In the genomic region with DNA sequence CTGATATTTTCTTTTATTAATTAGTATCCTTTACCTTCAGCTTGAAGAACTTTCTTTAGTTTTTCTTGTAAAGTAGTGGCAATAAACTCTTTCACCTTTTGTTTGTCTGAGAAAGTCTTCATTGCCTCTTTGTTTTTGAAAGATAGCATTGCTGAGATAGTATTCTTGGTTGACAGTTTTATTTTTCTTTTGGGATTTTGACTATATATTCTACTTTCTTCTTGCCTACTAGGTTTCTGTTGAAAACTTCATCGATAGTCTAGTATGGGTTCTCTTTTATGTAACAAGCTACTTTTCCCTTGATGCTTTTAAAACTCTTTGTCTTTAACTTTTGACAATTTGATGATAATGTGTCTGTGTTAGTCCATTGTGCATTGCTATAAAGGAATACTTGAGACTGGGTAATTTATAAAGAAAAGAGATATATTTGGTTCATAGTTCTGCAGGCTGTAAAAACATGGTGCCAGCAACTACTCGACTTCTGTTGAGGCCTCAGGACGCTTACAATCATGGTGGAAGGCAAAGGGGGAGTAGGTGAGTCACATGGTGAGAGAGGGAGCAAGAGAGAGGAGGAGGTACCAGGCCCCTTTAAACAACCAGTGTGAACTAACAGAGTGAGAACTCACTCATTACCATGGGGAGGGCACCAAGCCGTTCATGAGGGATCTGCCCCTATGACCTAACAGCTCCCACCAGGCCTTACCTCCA, we compare ENCODE assay signal across 20 cellular contexts. TPM values are rescaled to one million over a fixed set of nuclear protein-coding genes. Genes with fewer than 3 reads are reported as not detected.
A peak's percentile ranks its signal among the peaks of the same experiment; 100 is the strongest.
DNase-seq lines count a peak whose midpoint lies in the region; ATAC-seq, FAIRE-seq and TF ChIP-seq lines count a peak whose summit lies in the region.
"Had no signal": no experiment of that assay in that cellular context is flagged by ENCODE, and none has a peak within 500 bp of the region (broad histone marks: within the 10 kb centered on the region; RNA-seq: fewer than 3 reads in every experiment).

No MANE protein-coding gene starts in this region.

- H4K20me1 ChIP-seq in K562 (replicated peaks; ENCODE audit: control insufficient read depth, insufficient read depth, low read length): no peaks in the 10 kb centered on the region

- ATAC-seq in K562 (no peak), pancreas (no peak)

- H3K27ac ChIP-seq in HEK293 (ENCODE audit: extremely low read depth, low read depth, low read length) (no peak overlapping the region), K562 (ENCODE audit: extremely low read depth, low read depth, low read length) (no peak overlapping the region), iPS-20b (ENCODE audit: low read length) (no peak overlapping the region), pancreas (no peak overlapping the region)
- H3K27ac ChIP-seq: HL-60 had no signal

- TF ChIP-seq CTCF in D721Med (IDR thresholded peaks at IDR 0.05; ENCODE audit: insufficient read depth, missing control alignments): no peak
- no peak for TF ChIP-seq CTCF in HEK293 (tag by site-specific recombination; IDR thresholded peaks at IDR 0.05)
- TF ChIP-seq CTCF in K562 (IDR thresholded peaks at IDR 0.05 in 2 of 3, conservative IDR thresholded peaks at IDR 0.05 in 1 of 3; ENCODE audit: insufficient read depth in 2 of 3, low read depth in 1 of 3, low read length in 3 of 3): no peak
- no peak for TF ChIP-seq CTCF in pancreas (IDR thresholded peaks at IDR 0.05)

- no peak overlapping the region for H3K9ac ChIP-seq in K562 (ENCODE audit: insufficient read depth in 1 of 2, low read depth in 2 of 2, low read length in 2 of 2)
- no peak overlapping the region for H3K9ac ChIP-seq in iPS-20b (ENCODE audit: low read depth, low read length)

- POLR2A ChIA-PET in HEK293 (lab: Yijun Ruan, JAX): no interaction called here
- POLR2A ChIA-PET in K562 (lab: Yijun Ruan, JAX): no interaction called here

- no peak for TF ChIP-seq EP300 in K562 (IDR thresholded peaks at IDR 0.05; ENCODE audit: low read length)

- no peak overlapping the region for H3K4me3 ChIP-seq in HEK293 (ENCODE audit: low read depth, low read length)
- no peak overlapping the region for H3K4me3 ChIP-seq in K562
- H3K4me3 ChIP-seq in iPS-20b (ENCODE audit: low read length): 0 out of 2 replicates have a peak overlapping the region, but pooled peaks have one; percentile 6
- no peak overlapping the region for H3K4me3 ChIP-seq in pancreas
- H3K4me3 ChIP-seq: HAP-1 had no signal

- FAIRE-seq in D721Med (lab: Jason Lieb, UNC) (peak; percentile 35), K562 (lab: Jason Lieb, UNC) (no peak), pancreas (lab: Jason Lieb, UNC) (no peak)

- no peaks in the 10 kb centered on the region; the same call in 1 of the 3 replicates for H3K79me2 ChIP-seq in K562 (ENCODE audit: control insufficient read depth, insufficient read depth, low read length)

- H3K36me3 ChIP-seq in HEK293 (ENCODE audit: control insufficient read depth in 2 of 2, insufficient read depth in 1 of 2, low read length in 2 of 2): peaks cover 13 to 67% of the 10 kb centered on the region in 2 experiments; a peak in 2 of 3 replicates
- H3K36me3 ChIP-seq in K562 (ENCODE audit: control insufficient read depth, insufficient read depth, low read length): no peaks in the 10 kb centered on the region
- H3K36me3 ChIP-seq in iPS-20b (ENCODE audit: insufficient read depth, low read depth, low read length): peaks cover 64% of the 10 kb centered on the region
- no peaks in the 10 kb centered on the region for H3K36me3 ChIP-seq in pancreas
- H3K36me3 ChIP-seq: BE2C, HAP-1 had no signal

- no peak for TF ChIP-seq POLR2A in K562 (conservative IDR thresholded peaks at IDR 0.05)

- no peak overlapping the region for H2AFZ ChIP-seq in K562 (ENCODE audit: low read depth, low read length)

- DNase-seq in D721Med (ENCODE audit: insufficient read length, low spot score) (no peak), K562 (ENCODE audit: extremely low read depth in 1 of 4, low spot score in 3 of 4) (no peak), pancreas (no peak), pons (ENCODE audit: low spot score) (no peak)
- DNase-seq in activated T-cell treated with anti-CD3 and anti-CD28 coated beads, Interleukin-2, amount 50 U/mL, for 48 hours: no peak
- DNase-seq: BE2C; C1 segment of cervical spinal cord; CD4-positive, CD25-positive, alpha-beta regulatory T cell; CD8-positive, alpha-beta memory T cell; COR-L47; DMS153; DMS79; GDM1; HFFc6; IMR-90; KBM-7 had no signal

- H3K9me1 ChIP-seq in K562 (ENCODE audit: control insufficient read depth, insufficient read depth, low read length): no peaks in the 10 kb centered on the region

- in situ Hi-C loops in K562 (cut with MboI): no loop called here

- no peak overlapping the region for H3K4me2 ChIP-seq in K562 (ENCODE audit: insufficient read depth, low read length)

- no peak for TF ChIP-seq RAD21 in K562 (CRISPR knock-in tag; conservative IDR thresholded peaks at IDR 0.05 in 1 of 2, IDR thresholded peaks at IDR 0.05 in 1 of 2)

- intact Hi-C loops in K562 (cut with micrococcal nuclease): no loop called here
- intact Hi-C loops in pancreas (cut with DNase I): no loop called here

- CTCF ChIA-PET in HEK293 (lab: Yijun Ruan, JAX): interaction anchor here (1.0 kb wide), 1 partner anchor 14 kb away, joined by 3 read pairs; no protein-coding TSS in a partner anchor
- CTCF ChIA-PET in K562 (lab: Yijun Ruan, JAX; ENCODE audit: low intra/inter-chr PET ratio): no interaction called here

- H3K9me3 ChIP-seq in HEK293 (ENCODE audit: control insufficient read depth, insufficient read depth, low read depth, low read length) (no peaks in the 10 kb centered on the region), K562 (replicated peaks; ENCODE audit: control insufficient read depth, insufficient read depth, low read depth, low read length) (0 out of 2 replicates have a peak, but pooled peaks cover 6% of the 10 kb centered on the region), iPS-20b (ENCODE audit: insufficient read depth, low read depth, low read length) (peaks cover 62% of the 10 kb centered on the region), pancreas (no peaks in the 10 kb centered on the region)

- WGBS in K562 (ENCODE audit: insufficient coverage, low coverage, missing lambda C conversion rate): 51% methylated on average over 3 of the region's 4 CpGs
- 62 to 71% methylated on average over 4 of the region's 4 CpGs for WGBS in pancreas, 2 donors

- BruUV-seq in K562 (replicated peaks; lab: Mats Ljungman, UMichigan): no TSS peak

- no peaks in the 10 kb centered on the region for H3K4me1 ChIP-seq in HEK293 (ENCODE audit: control insufficient read depth, insufficient read depth, low read length)
- H3K4me1 ChIP-seq in K562 (replicated peaks in 1 of 2; ENCODE audit: control insufficient read depth in 2 of 2, insufficient read depth in 2 of 2, low read length in 2 of 2): no peaks in the 10 kb centered on the region
- H3K4me1 ChIP-seq in iPS-20b (ENCODE audit: insufficient read depth, low read length): no peaks in the 10 kb centered on the region
- H3K4me1 ChIP-seq in pancreas: no peaks in the 10 kb centered on the region
- H3K4me1 ChIP-seq: BE2C, HAP-1 had no signal

- H3K27me3 ChIP-seq in K562 (ENCODE audit: control insufficient read depth in 2 of 2, insufficient read depth in 2 of 2, low read length in 2 of 2) (no peaks in the 10 kb centered on the region), iPS-20b (ENCODE audit: insufficient read depth, low read length) (no peaks in the 10 kb centered on the region), pancreas (no peaks in the 10 kb centered on the region)
- H3K27me3 ChIP-seq: BE2C had no signal

RNA-seq across cellular contexts. Expression of a gene that starts 12.0 kb away (rescaled TPM):
- 24.3 and 131 TPM in 2 replicates for total RNA-seq in K562 (2011; cell fraction: chromatin; rRNA removed; ENCODE audit: low replicate concordance)
- 11.8 and 23.6 TPM in 2 replicates for total RNA-seq in K562 (2011; cell fraction: nucleolus; rRNA removed)
- total RNA-seq in K562 (2011; cell fraction: nucleoplasm; rRNA removed): 31.8 and 43.3 TPM in 2 replicates
- 10.7 and 11.1 TPM in 2 replicates for total RNA-seq in K562 (2014; rRNA removed)
- total RNA-seq in K562 (2014; rRNA removed; fragmentation: Illumina TruSeq; extraction: Trizol): 12.5 and 13.4 TPM in 2 replicates
- total RNA-seq in K562 (2015; rRNA removed; fragmentation: Illumina TruSeq; extraction: Trizol): 16.5 and 19.2 TPM in 2 replicates
- 11.2 and 11.3 TPM in 2 replicates for total RNA-seq in K562 (2021)
- 18.5 and 23.1 TPM in 2 replicates for polyA plus RNA-seq in K562 (2011; rRNA removed)
- polyA plus RNA-seq in K562 (2011; cell fraction: cytosol; rRNA removed): 0.75 and 2.6 TPM in 2 replicates
- 52.1 and 73.8 TPM in 2 replicates for polyA plus RNA-seq in K562 (2011; cell fraction: nucleus; rRNA removed)
- polyA plus RNA-seq in K562 (2012): 5.4 and 8.3 TPM in 2 replicates
- polyA plus RNA-seq in K562 (2014; fragmentation: Illumina TruSeq; extraction: Trizol): 8.6 and 9.8 TPM in 2 replicates
- polyA plus RNA-seq in K562 (2014; fragmentation: Nextera tagmentation; extraction: Ambion mirVana): 1 to 10 TPM; 4.4 to 8.4 TPM
- polyA plus RNA-seq in K562 (2014; rRNA removed): 13.0 and 19.1 TPM in 2 replicates
- 31.4 and 32.7 TPM in 2 replicates for polyA minus RNA-seq in K562 (2011; rRNA and poly(A)+ RNA removed)
- polyA minus RNA-seq in K562 (2011; cell fraction: cytosol; rRNA and poly(A)+ RNA removed): 2.7 and 2.8 TPM in 2 replicates
- 40.1 and 72.9 TPM in 2 replicates for polyA minus RNA-seq in K562 (2011; cell fraction: nucleus; rRNA and poly(A)+ RNA removed)
- under 1 TPM in 5 of 6 donors, not detected in 1; 0.26 to 0.90 (median 0.46) TPM for total RNA-seq in pancreas
- 1 to 10 TPM in 1 of 2 donors, under 1 TPM in 1; 0.99 to 1.4 TPM for polyA plus RNA-seq in pancreas

RNA-seq across cellular contexts. Expression of a gene that starts 58.2 kb away (rescaled TPM):
- total RNA-seq in K562 (2011; cell fraction: chromatin; rRNA removed; ENCODE audit: low replicate concordance): 12.1 and 26.9 TPM in 2 replicates
- 5.0 and 6.3 TPM in 2 replicates for total RNA-seq in K562 (2011; cell fraction: nucleolus; rRNA removed)
- total RNA-seq in K562 (2011; cell fraction: nucleoplasm; rRNA removed): 12.9 and 16.0 TPM in 2 replicates
- 2.2 and 2.3 TPM in 2 replicates for total RNA-seq in K562 (2014; rRNA removed)
- 2.8 and 3.0 TPM in 2 replicates for total RNA-seq in K562 (2014; rRNA removed; fragmentation: Illumina TruSeq; extraction: Trizol)
- 3.3 and 3.6 TPM in 2 replicates for total RNA-seq in K562 (2015; rRNA removed; fragmentation: Illumina TruSeq; extraction: Trizol)
- 2.5 and 5.2 TPM in 2 replicates for total RNA-seq in K562 (2021)
- 0.39 and 0.78 TPM in 2 replicates for polyA plus RNA-seq in K562 (2011; rRNA removed)
- polyA plus RNA-seq in K562 (2011; cell fraction: cytosol; rRNA removed): 0.06 and 0.58 TPM in 2 replicates
- 0.94 and 1.5 TPM in 2 replicates for polyA plus RNA-seq in K562 (2011; cell fraction: nucleus; rRNA removed)
- 2.4 and 7.6 TPM in 2 replicates for polyA plus RNA-seq in K562 (2012)
- polyA plus RNA-seq in K562 (2014; fragmentation: Illumina TruSeq; extraction: Trizol): 1.4 and 1.5 TPM in 2 replicates
- polyA plus RNA-seq in K562 (2014; fragmentation: Nextera tagmentation; extraction: Ambion mirVana): 1 to 10 TPM in 1 of 2 experiments, under 1 TPM in 1; 0.41 to 1.4 TPM
- 1.6 and 2.3 TPM in 2 replicates for polyA plus RNA-seq in K562 (2014; rRNA removed)
- polyA minus RNA-seq in K562 (2011; rRNA and poly(A)+ RNA removed): 0.81 and 2.0 TPM in 2 replicates
- 1.2 TPM in 1 of 2 replicates, not detected in the other for polyA minus RNA-seq in K562 (2011; cell fraction: cytosol; rRNA and poly(A)+ RNA removed)
- polyA minus RNA-seq in K562 (2011; cell fraction: nucleus; rRNA and poly(A)+ RNA removed): 1.3 and 1.9 TPM in 2 replicates
- 1 to 10 TPM; 1.2 to 5.0 (median 2.1) TPM for total RNA-seq in pancreas
- polyA plus RNA-seq in pancreas: 1 to 10 TPM in 1 of 2 donors, under 1 TPM in 1; 0.99 to 1.8 TPM
- polyA plus RNA-seq: CD8-positive, alpha-beta memory T cell had no signal

Comparison
In these comparisons a context has a peak if more than half of its experiments do, and no peak if none do; other contexts are left out.
1. RNA of a gene that starts 12.0 kb away (total RNA-seq): 10.7 to 131 TPM in K562; 0.26 to 0.90 TPM in pancreas; every median in the first group is over 4 times any median in the second.